12 cellular contexts compared by ENCODE assay signal in genomic region chr14:22915886-22916521, GRCh38. TPM values are rescaled to one million over a fixed set of nuclear protein-coding genes. Genes with fewer than 3 reads are reported as not detected.
DNase-seq lines count a peak whose midpoint lies in the region; ATAC-seq, FAIRE-seq and TF ChIP-seq lines count a peak whose summit lies in the region.
"Had no signal": no experiment of that assay in that cellular context is flagged by ENCODE, and none has a peak within 500 bp of the region (broad histone marks: within the 10 kb centered on the region; RNA-seq: fewer than 3 reads in every experiment).

No MANE protein-coding gene starts in this region.

- intact Hi-C loops in K562 (cut with micrococcal nuclease), result loop anchor here (5.0 kb wide), 1 partner anchor 44 kb away; the partner anchor contains the start of gene LRP10

- no peaks in the 10 kb centered on the region for H3K9me3 ChIP-seq in K562 (replicated peaks; ENCODE audit: control insufficient read depth, insufficient read depth, low read depth, low read length)
- H3K9me3 ChIP-seq: BLaER1 had no signal

- peaks cover 3% of the 10 kb centered on the region for H3K36me3 Mint-ChIP-seq in memory B cell

- H3K9ac ChIP-seq in K562 (ENCODE audit: insufficient read depth in 1 of 2, low read depth in 2 of 2, low read length in 2 of 2), result no peak overlapping the region
- H3K9ac ChIP-seq: BLaER1, parathyroid adenoma had no signal

- no peak for TF ChIP-seq EP300 in K562 (IDR thresholded peaks at IDR 0.05; ENCODE audit: low read length)

- peaks cover 46% of the 10 kb centered on the region for H3K36me3 ChIP-seq in K562 (ENCODE audit: control insufficient read depth, insufficient read depth, low read length)

- no peaks in the 10 kb centered on the region for H3K27me3 Mint-ChIP-seq in memory B cell

- no peak overlapping the region for H3K4me3 ChIP-seq in AG10803 (ENCODE audit: low read length)
- no peak overlapping the region for H3K4me3 ChIP-seq in K562
- H3K4me3 ChIP-seq: BLaER1 had no signal

- H3K4me3 Mint-ChIP-seq in memory B cell, result no peak overlapping the region

- H3K9me1 ChIP-seq in K562 (ENCODE audit: control insufficient read depth, insufficient read depth, low read length), result no peaks in the 10 kb centered on the region

- H3K4me1 Mint-ChIP-seq in memory B cell, result peaks cover 6% of the 10 kb centered on the region

- 80% methylated on average over 7 of the region's 8 CpGs for WGBS in K562 (ENCODE audit: insufficient coverage, low coverage, missing lambda C conversion rate)

- H3K27ac ChIP-seq in K562 (ENCODE audit: extremely low read depth, low read depth, low read length), result no peak overlapping the region
- H3K27ac ChIP-seq: BLaER1, parathyroid adenoma had no signal

- no peaks in the 10 kb centered on the region for H3K27me3 ChIP-seq in K562 (ENCODE audit: control insufficient read depth in 2 of 2, insufficient read depth in 2 of 2, low read length in 2 of 2)
- H3K27me3 ChIP-seq: BLaER1 had no signal

- ATAC-seq in K562, result no peak
- ATAC-seq in memory B cell (ENCODE audit: low read depth), result no peak
- no peak for ATAC-seq in HG03196 (IDR thresholded peaks at IDR 0.05; ENCODE audit: unreplicated experiment)
- ATAC-seq in HG03432 (IDR thresholded peaks at IDR 0.05; ENCODE audit: unreplicated experiment), result no peak

- H3K4me2 ChIP-seq in K562 (ENCODE audit: insufficient read depth, low read length), result no peak overlapping the region

- TF ChIP-seq CTCF in AG10803 (conservative IDR thresholded peaks at IDR 0.05; ENCODE audit: low read length) (no peak), K562 (IDR thresholded peaks at IDR 0.05 in 2 of 3, conservative IDR thresholded peaks at IDR 0.05 in 1 of 3; ENCODE audit: insufficient read depth in 2 of 3, low read depth in 1 of 3, low read length in 3 of 3) (no peak)

- no peak for TF ChIP-seq POLR2A in K562 (conservative IDR thresholded peaks at IDR 0.05)

- H3K4me1 ChIP-seq in K562 (replicated peaks in 1 of 2; ENCODE audit: control insufficient read depth in 2 of 2, insufficient read depth in 2 of 2, low read length in 2 of 2), result peaks cover 0 to 10% of the 10 kb centered on the region in 2 experiments; a peak in 4 of 5 replicates

- peaks cover 63% of the 10 kb centered on the region for H3K79me2 ChIP-seq in K562 (ENCODE audit: control insufficient read depth, insufficient read depth, low read length)

- H4K20me1 ChIP-seq in K562 (replicated peaks; ENCODE audit: control insufficient read depth, insufficient read depth, low read length), result no peaks in the 10 kb centered on the region

- POLR2A ChIA-PET in K562 (lab: Yijun Ruan, JAX), result interaction anchor here (0.6 to 2.3 kb wide), 12 partner anchors 8 to 150 kb away, joined by 3 to 11 read pairs (median 4); partner anchors contain the start of genes OXA1L and PRMT5

- DNase-seq in AG10803 (ENCODE audit: low read depth) (peak; percentile 75), KBM-7 (peak; percentile 32), K562 (ENCODE audit: extremely low read depth in 1 of 4, low spot score in 3 of 4) (no peak), memory B cell (ENCODE audit: low spot score in 2 of 2) (no peak), NCI-H1694 (lab: John Stamatoyannopoulos, UW) (no peak), kidney tubule cell (ENCODE audit: low spot score) (no peak)
- DNase-seq: islet precursor cell, NCI-H187 treated with DMSO at 0.1 percent for 48 hours had no signal

- no peak for FAIRE-seq in K562 (lab: Jason Lieb, UNC)

- in situ Hi-C loops in KBM-7 (cut with MboI; ENCODE audit: low pct_unique_long_range_greater_than_20kb, low sequenced_read_pairs), result no loop called here
- in situ Hi-C loops in K562 (cut with MboI), result no loop called here

- BruUV-seq in K562 (replicated peaks; lab: Mats Ljungman, UMichigan), result no TSS peak

- CTCF ChIA-PET in K562 (lab: Yijun Ruan, JAX; ENCODE audit: low intra/inter-chr PET ratio), result no interaction called here

- peak overlapping the region; percentile 47 for H3K27ac Mint-ChIP-seq in memory B cell

- H2AFZ ChIP-seq in K562 (ENCODE audit: low read depth, low read length), result no peak overlapping the region
- H2AFZ ChIP-seq: parathyroid adenoma had no signal

- H3K9me3 Mint-ChIP-seq in memory B cell, result no peaks in the 10 kb centered on the region

- no peak for TF ChIP-seq RAD21 in K562 (CRISPR knock-in tag; conservative IDR thresholded peaks at IDR 0.05 in 1 of 2, IDR thresholded peaks at IDR 0.05 in 1 of 2)

RNA-seq across cellular contexts. Expression of gene RBM23, which starts 2.9 kb away (rescaled TPM):
- total RNA-seq in K562 (2011; cell fraction: chromatin; rRNA removed; ENCODE audit: low replicate concordance), result 87.2 and 129 TPM in 2 replicates
- total RNA-seq in K562 (2011; cell fraction: nucleolus; rRNA removed), result 74.0 and 76.5 TPM in 2 replicates
- total RNA-seq in K562 (2011; cell fraction: nucleoplasm; rRNA removed), result 81.6 and 84.0 TPM in 2 replicates
- total RNA-seq in K562 (2014; rRNA removed) (46.0 and 68.2 TPM in 2 replicates), K562 (2014; rRNA removed; fragmentation: Illumina TruSeq; extraction: Trizol) (48.9 and 53.2 TPM in 2 replicates), K562 (2015; rRNA removed; fragmentation: Illumina TruSeq; extraction: Trizol) (66.8 and 73.0 TPM in 2 replicates), K562 (2021) (56.0 and 58.5 TPM in 2 replicates)
- polyA plus RNA-seq in K562 (2011; rRNA removed) (36.2 and 57.8 TPM in 2 replicates), K562 (2014; fragmentation: Illumina TruSeq; extraction: Trizol) (50.2 and 69.0 TPM in 2 replicates), K562 (2014; fragmentation: Nextera tagmentation; extraction: Ambion mirVana) (100 to 1,000 TPM in 1 of 2 experiments, 10 to 100 TPM in 1; 67.8 to 102 TPM), K562 (2014; rRNA removed) (47.1 and 50.4 TPM in 2 replicates)
- polyA plus RNA-seq in K562 (2011; cell fraction: cytosol; rRNA removed), result 57.1 and 82.5 TPM in 2 replicates
- 68.8 and 78.6 TPM in 2 replicates for polyA plus RNA-seq in K562 (2011; cell fraction: nucleus; rRNA removed)
- 43.1 and 49.8 TPM in 2 replicates for polyA plus RNA-seq in K562 (2012)
- 65.1 and 89.3 TPM in 2 replicates for polyA minus RNA-seq in K562 (2011; rRNA and poly(A)+ RNA removed)
- polyA minus RNA-seq in K562 (2011; cell fraction: cytosol; rRNA and poly(A)+ RNA removed), result 26.5 and 31.2 TPM in 2 replicates
- 24.9 and 39.5 TPM in 2 replicates for polyA minus RNA-seq in K562 (2011; cell fraction: nucleus; rRNA and poly(A)+ RNA removed)

RNA-seq across cellular contexts. Expression of gene PRMT5, which starts 13.2 kb away (rescaled TPM):
- total RNA-seq in K562 (2011; cell fraction: chromatin; rRNA removed; ENCODE audit: low replicate concordance), result 278 and 432 TPM in 2 replicates
- total RNA-seq in K562 (2011; cell fraction: nucleolus; rRNA removed), result 251 and 313 TPM in 2 replicates
- total RNA-seq in K562 (2011; cell fraction: nucleoplasm; rRNA removed), result 210 and 241 TPM in 2 replicates
- total RNA-seq in K562 (2014; rRNA removed) (123 and 171 TPM in 2 replicates), K562 (2014; rRNA removed; fragmentation: Illumina TruSeq; extraction: Trizol) (222 and 228 TPM in 2 replicates), K562 (2015; rRNA removed; fragmentation: Illumina TruSeq; extraction: Trizol) (245 and 276 TPM in 2 replicates), K562 (2021) (246 and 247 TPM in 2 replicates)
- polyA plus RNA-seq in K562 (2011; rRNA removed) (409 and 552 TPM in 2 replicates), K562 (2014; fragmentation: Illumina TruSeq; extraction: Trizol) (270 and 321 TPM in 2 replicates), K562 (2014; fragmentation: Nextera tagmentation; extraction: Ambion mirVana) (100 to 1,000 TPM; 114 to 155 TPM), K562 (2014; rRNA removed) (216 and 257 TPM in 2 replicates)
- 792 and 841 TPM in 2 replicates for polyA plus RNA-seq in K562 (2011; cell fraction: cytosol; rRNA removed)
- 583 and 596 TPM in 2 replicates for polyA plus RNA-seq in K562 (2011; cell fraction: nucleus; rRNA removed)
- polyA plus RNA-seq in K562 (2012), result 146 and 359 TPM in 2 replicates
- polyA minus RNA-seq in K562 (2011; rRNA and poly(A)+ RNA removed), result 300 and 519 TPM in 2 replicates
- 206 and 309 TPM in 2 replicates for polyA minus RNA-seq in K562 (2011; cell fraction: cytosol; rRNA and poly(A)+ RNA removed)
- polyA minus RNA-seq in K562 (2011; cell fraction: nucleus; rRNA and poly(A)+ RNA removed), result 93.0 and 134 TPM in 2 replicates

RNA-seq across cellular contexts. Expression of gene REM2, which starts 33.0 kb away (rescaled TPM):
- total RNA-seq in K562 (2011; cell fraction: chromatin; rRNA removed; ENCODE audit: low replicate concordance), result 1.2 and 3.0 TPM in 2 replicates
- 3.0 and 3.8 TPM in 2 replicates for total RNA-seq in K562 (2011; cell fraction: nucleolus; rRNA removed)
- 2.4 and 2.7 TPM in 2 replicates for total RNA-seq in K562 (2011; cell fraction: nucleoplasm; rRNA removed)
- total RNA-seq in K562 (2014; rRNA removed) (0.29 and 0.36 TPM in 2 replicates), K562 (2014; rRNA removed; fragmentation: Illumina TruSeq; extraction: Trizol) (0.18 and 0.51 TPM in 2 replicates), K562 (2015; rRNA removed; fragmentation: Illumina TruSeq; extraction: Trizol) (0.25 and 0.34 TPM in 2 replicates), K562 (2021) (0.40 and 0.69 TPM in 2 replicates)
- polyA plus RNA-seq in K562 (2011; rRNA removed) (0.91 and 1.0 TPM in 2 replicates), K562 (2014; fragmentation: Illumina TruSeq; extraction: Trizol) (0.21 and 0.25 TPM in 2 replicates), K562 (2014; fragmentation: Nextera tagmentation; extraction: Ambion mirVana) (under 1 TPM; 0.38 to 0.50 TPM), K562 (2014; rRNA removed) (0.20 and 0.97 TPM in 2 replicates)
- 0.40 and 0.47 TPM in 2 replicates for polyA plus RNA-seq in K562 (2011; cell fraction: cytosol; rRNA removed)
- 1.2 and 2.3 TPM in 2 replicates for polyA plus RNA-seq in K562 (2011; cell fraction: nucleus; rRNA removed)
- 0.82 and 1.1 TPM in 2 replicates for polyA plus RNA-seq in K562 (2012)
- polyA minus RNA-seq in K562 (2011; rRNA and poly(A)+ RNA removed), result 0.32 and 0.48 TPM in 2 replicates
- not detected in 2 replicates for polyA minus RNA-seq in K562 (2011; cell fraction: cytosol; rRNA and poly(A)+ RNA removed)
- polyA minus RNA-seq in K562 (2011; cell fraction: nucleus; rRNA and poly(A)+ RNA removed), result 0.81 and 1.9 TPM in 2 replicates

RNA-seq across cellular contexts. Expression of gene HAUS4, which starts 40.9 kb away (rescaled TPM):
- total RNA-seq in K562 (2011; cell fraction: chromatin; rRNA removed; ENCODE audit: low replicate concordance), result 69.7 and 91.7 TPM in 2 replicates
- 49.2 and 58.2 TPM in 2 replicates for total RNA-seq in K562 (2011; cell fraction: nucleolus; rRNA removed)
- total RNA-seq in K562 (2011; cell fraction: nucleoplasm; rRNA removed), result 65.3 and 66.7 TPM in 2 replicates
- total RNA-seq in K562 (2014; rRNA removed) (53.3 and 62.8 TPM in 2 replicates), K562 (2014; rRNA removed; fragmentation: Illumina TruSeq; extraction: Trizol) (59.2 and 62.3 TPM in 2 replicates), K562 (2015; rRNA removed; fragmentation: Illumina TruSeq; extraction: Trizol) (44.1 and 49.2 TPM in 2 replicates), K562 (2021) (47.4 and 49.3 TPM in 2 replicates)
- polyA plus RNA-seq in K562 (2011; rRNA removed) (80.3 and 85.4 TPM in 2 replicates), K562 (2014; fragmentation: Illumina TruSeq; extraction: Trizol) (41.2 and 46.3 TPM in 2 replicates), K562 (2014; fragmentation: Nextera tagmentation; extraction: Ambion mirVana) (10 to 100 TPM; 12.5 to 13.0 TPM), K562 (2014; rRNA removed) (71.8 and 71.9 TPM in 2 replicates)
- 34.3 and 50.3 TPM in 2 replicates for polyA plus RNA-seq in K562 (2011; cell fraction: cytosol; rRNA removed)
- 60.6 and 85.4 TPM in 2 replicates for polyA plus RNA-seq in K562 (2011; cell fraction: nucleus; rRNA removed)
- 43.0 and 99.2 TPM in 2 replicates for polyA plus RNA-seq in K562 (2012)
- polyA minus RNA-seq in K562 (2011; rRNA and poly(A)+ RNA removed), result 76.9 and 94.5 TPM in 2 replicates
- 27.2 and 28.9 TPM in 2 replicates for polyA minus RNA-seq in K562 (2011; cell fraction: cytosol; rRNA and poly(A)+ RNA removed)
- polyA minus RNA-seq in K562 (2011; cell fraction: nucleus; rRNA and poly(A)+ RNA removed), result 28.1 and 36.3 TPM in 2 replicates

RNA-seq across cellular contexts. Expression of gene LRP10, which starts 44.5 kb away (rescaled TPM):
- 26.2 and 103 TPM in 2 replicates for total RNA-seq in K562 (2011; cell fraction: chromatin; rRNA removed; ENCODE audit: low replicate concordance)
- total RNA-seq in K562 (2011; cell fraction: nucleolus; rRNA removed), result 119 and 150 TPM in 2 replicates
- 79.0 and 80.1 TPM in 2 replicates for total RNA-seq in K562 (2011; cell fraction: nucleoplasm; rRNA removed)
- total RNA-seq in K562 (2014; rRNA removed), result 10.9 and 14.9 TPM in 2 replicates
- 4.9 and 5.5 TPM in 2 replicates for total RNA-seq in K562 (2014; rRNA removed; fragmentation: Illumina TruSeq; extraction: Trizol)
- total RNA-seq in K562 (2015; rRNA removed; fragmentation: Illumina TruSeq; extraction: Trizol), result 6.9 and 8.1 TPM in 2 replicates
- total RNA-seq in K562 (2021), result 40.7 and 45.5 TPM in 2 replicates
- 16.0 and 25.1 TPM in 2 replicates for polyA plus RNA-seq in K562 (2011; rRNA removed)
- polyA plus RNA-seq in K562 (2011; cell fraction: cytosol; rRNA removed), result 18.9 and 40.0 TPM in 2 replicates
- polyA plus RNA-seq in K562 (2011; cell fraction: nucleus; rRNA removed), result 17.1 and 30.2 TPM in 2 replicates
- polyA plus RNA-seq in K562 (2012), result 36.0 and 70.6 TPM in 2 replicates
- 27.2 and 34.5 TPM in 2 replicates for polyA plus RNA-seq in K562 (2014; fragmentation: Illumina TruSeq; extraction: Trizol)
- 1 to 10 TPM; 1.3 to 2.3 TPM for polyA plus RNA-seq in K562 (2014; fragmentation: Nextera tagmentation; extraction: Ambion mirVana)
- polyA plus RNA-seq in K562 (2014; rRNA removed), result 12.7 and 15.9 TPM in 2 replicates
- 15.2 and 24.3 TPM in 2 replicates for polyA minus RNA-seq in K562 (2011; rRNA and poly(A)+ RNA removed)
- 36.7 and 48.5 TPM in 2 replicates for polyA minus RNA-seq in K562 (2011; cell fraction: cytosol; rRNA and poly(A)+ RNA removed)
- polyA minus RNA-seq in K562 (2011; cell fraction: nucleus; rRNA and poly(A)+ RNA removed), result 16.7 and 17.0 TPM in 2 replicates

Comparison
In these comparisons a context has a peak if more than half of its experiments do, and no peak if none do; other contexts are left out.
1. DNase-seq: peak in AG10803 (single experiment) and KBM-7 (single experiment); none in K562 (0 of 4), memory B cell (0 of 2), NCI-H1694 (single experiment) and kidney tubule cell (single experiment).